Comparison of ENCODE assay signal across 8 cellular contexts in genomic region chrX:46575991-46576392, GRCh38. TPM values are rescaled to one million over a fixed set of nuclear protein-coding genes. Genes with fewer than 3 reads are reported as not detected.
DNase-seq lines count a peak whose midpoint lies in the region; ATAC-seq and TF ChIP-seq lines count a peak whose summit lies in the region.

No MANE protein-coding gene starts in this region.

- ATAC-seq in HG03565 (IDR thresholded peaks at IDR 0.05; ENCODE audit: unreplicated experiment), result no peak

- H3K36me3 Mint-ChIP-seq in endodermal cell (ENCODE audit: low read depth) (peaks cover 2% of the 10 kb centered on the region), progenitor cell of endocrine pancreas (ENCODE audit: insufficient read depth) (peaks cover 2% of the 10 kb centered on the region)

- H3K27me3 Mint-ChIP-seq in endodermal cell (ENCODE audit: insufficient read depth), result peaks cover 13% of the 10 kb centered on the region
- peaks cover 39% of the 10 kb centered on the region for H3K27me3 Mint-ChIP-seq in progenitor cell of endocrine pancreas

- no peak overlapping the region for H3K18ac ChIP-seq in neuronal stem cell (ENCODE audit: low read length)

- no peak overlapping the region for H2BK12ac ChIP-seq in neuronal stem cell (ENCODE audit: low read length)

- H3K4me1 Mint-ChIP-seq in endodermal cell (peaks cover 20% of the 10 kb centered on the region), progenitor cell of endocrine pancreas (ENCODE audit: low read depth) (no peaks in the 10 kb centered on the region)

- TF ChIP-seq CTCF in endodermal cell (conservative IDR thresholded peaks at IDR 0.05) (no peak), progenitor cell of endocrine pancreas (IDR thresholded peaks at IDR 0.05; ENCODE audit: unreplicated experiment) (no peak)

- peaks cover 4% of the 10 kb centered on the region for H3K79me1 ChIP-seq in neuronal stem cell (ENCODE audit: low read depth, low read length)

- H2AK5ac ChIP-seq in neuronal stem cell (ENCODE audit: low read depth, low read length), result no peak overlapping the region

- H3K4me3 Mint-ChIP-seq in endodermal cell, result peak overlapping the region; percentile 58
- H3K4me3 Mint-ChIP-seq in progenitor cell of endocrine pancreas (ENCODE audit: low read depth), result no peak overlapping the region

- H2AFZ ChIP-seq in neuronal stem cell (ENCODE audit: low read length), result peak overlapping the region; percentile 96

- H3K9ac ChIP-seq in endodermal cell (ENCODE audit: extremely low read depth, low read length, poor library complexity, severe bottlenecking) (no peak overlapping the region), neuronal stem cell (ENCODE audit: low read depth, low read length, poor library complexity) (no peak overlapping the region)

- no peak overlapping the region for H4K91ac ChIP-seq in neuronal stem cell (ENCODE audit: low read depth, low read length, poor library complexity)

- H3K27ac ChIP-seq in endodermal cell (ENCODE audit: low read depth, low read length) (no peak overlapping the region), neuronal stem cell (replicated peaks; ENCODE audit: low read length) (no peak overlapping the region)

- H3K27me3 ChIP-seq in endodermal cell (ENCODE audit: control insufficient read depth, insufficient read depth, low read length, poor library complexity, severe bottlenecking) (peaks cover 9% of the 10 kb centered on the region), neuronal stem cell (ENCODE audit: control insufficient read depth in 3 of 3, insufficient read depth in 3 of 3, low read depth in 1 of 3, low read length in 3 of 3) (peaks cover 0 to 10% (median 3%) of the 10 kb centered on the region in 3 experiments)

- H3K9me3 ChIP-seq in endodermal cell (ENCODE audit: control insufficient read depth, low read length), result no peaks in the 10 kb centered on the region
- H3K9me3 ChIP-seq in neuronal stem cell (replicated peaks in 1 of 2; ENCODE audit: control insufficient read depth in 2 of 2, insufficient read depth in 1 of 2, low read depth in 1 of 2, low read length in 2 of 2), result no peaks in the 10 kb centered on the region

- H2BK120ac ChIP-seq in neuronal stem cell (ENCODE audit: low read depth, low read length), result no peak overlapping the region

- H3K4me3 ChIP-seq in endodermal cell (ENCODE audit: low read length) (peak overlapping the region; percentile 66), neuronal stem cell (ENCODE audit: low read length in 2 of 2) (peak overlapping the region in 1 of 2 donors; percentile 52)

- H3K23ac ChIP-seq in neuronal stem cell (ENCODE audit: low read depth, low read length, poor library complexity), result no peak overlapping the region

- no peak overlapping the region for H2BK15ac ChIP-seq in neuronal stem cell (ENCODE audit: low read length)

- H3K4me2 ChIP-seq in neuronal stem cell (ENCODE audit: insufficient read depth, low read length, poor library complexity, severe bottlenecking), result peak overlapping the region; percentile 62

- peaks cover 59% of the 10 kb centered on the region for H3K9me3 Mint-ChIP-seq in endodermal cell
- peaks cover 13% of the 10 kb centered on the region for H3K9me3 Mint-ChIP-seq in progenitor cell of endocrine pancreas (ENCODE audit: low read depth)

- WGBS in endodermal cell (ENCODE audit: insufficient coverage in 1 of 2, insufficient read length in 1 of 2), 2 experiments, result 0 to 6% methylated on average over 1 to 6 of the region's 6 CpGs
- no CpG with 5 or more reads among the region's 6 CpGs for WGBS in neuronal stem cell (ENCODE audit: extremely low coverage in 2 of 2, insufficient read length in 2 of 2, insufficient replicate concordance in 1 of 2), 2 donors

- H3K36me3 ChIP-seq in endodermal cell (ENCODE audit: control insufficient read depth, insufficient read depth, low read length), result no peaks in the 10 kb centered on the region
- H3K36me3 ChIP-seq in neuronal stem cell (replicated peaks in 1 of 2; ENCODE audit: control insufficient read depth in 2 of 2, insufficient read depth in 2 of 2, low read length in 2 of 2), result no peaks in the 10 kb centered on the region

- H2BK5ac ChIP-seq in neuronal stem cell (ENCODE audit: low read length), result no peak overlapping the region

- no peak overlapping the region for H4K8ac ChIP-seq in neuronal stem cell (ENCODE audit: low read depth, low read length)

- DNase-seq in ELR (ENCODE audit: low read depth) (peak; percentile 42), NCI-H69 (lab: John Stamatoyannopoulos, UW) (peak; percentile 56), endodermal cell (no peak), neuronal stem cell (ENCODE audit: low spot score) (no peak), iPS-NIHi7 (ENCODE audit: extremely low spot score) (no peak), progenitor cell of endocrine pancreas (ENCODE audit: low spot score, unreplicated experiment) (no peak), OCI-M2 (lab: John Stamatoyannopoulos, UW; ENCODE audit: unreplicated experiment) (no peak)

- H3K4me1 ChIP-seq in endodermal cell (ENCODE audit: control insufficient read depth, insufficient read depth, low read length) (no peaks in the 10 kb centered on the region), neuronal stem cell (ENCODE audit: control insufficient read depth in 2 of 2, insufficient read depth in 1 of 2, low read depth in 1 of 2, low read length in 2 of 2) (peaks cover 0 to 3% of the 10 kb centered on the region in 2 donors)

- H3K14ac ChIP-seq in neuronal stem cell (ENCODE audit: low read length), result no peak overlapping the region

- H3K27ac Mint-ChIP-seq in endodermal cell (no peak overlapping the region), progenitor cell of endocrine pancreas (no peak overlapping the region)

- H3K4ac ChIP-seq in neuronal stem cell (ENCODE audit: low read length), result no peak overlapping the region

RNA-seq across cellular contexts. Expression of gene CHST7, which starts 2.4 kb away (rescaled TPM):
- total RNA-seq in endodermal cell (1 to 10 TPM; 1.6 to 4.2 TPM), progenitor cell of endocrine pancreas (0.80 and 1.1 TPM in 2 replicates)
- 1.7 TPM for polyA plus RNA-seq in endodermal cell (2013, experiment 1 of 2)
- 2.2 TPM for polyA plus RNA-seq in endodermal cell (2013, experiment 2 of 2)
- 2.4 TPM for polyA plus RNA-seq in neuronal stem cell (2013, experiment 1 of 2)
- polyA plus RNA-seq in neuronal stem cell (2013, experiment 2 of 2), result 2.5 TPM

RNA-seq across cellular contexts. Expression of gene ZNF674, which starts 30.8 kb away (rescaled TPM):
- total RNA-seq in endodermal cell (1 to 10 TPM; 4.4 to 4.6 TPM), progenitor cell of endocrine pancreas (6.2 and 7.0 TPM in 2 replicates)
- polyA plus RNA-seq in endodermal cell (2013, experiment 1 of 2), result 3.4 TPM
- polyA plus RNA-seq in endodermal cell (2013, experiment 2 of 2), result 3.5 TPM
- 1.8 TPM for polyA plus RNA-seq in neuronal stem cell (2013, experiment 1 of 2)
- 1.9 TPM for polyA plus RNA-seq in neuronal stem cell (2013, experiment 2 of 2)

Comparison
In these comparisons a context has a peak if more than half of its experiments do, and no peak if none do; other contexts are left out.
1. DNase-seq: peak in ELR (single experiment) and NCI-H69 (single experiment); none in endodermal cell (single experiment), neuronal stem cell (single experiment), iPS-NIHi7 (single experiment), progenitor cell of endocrine pancreas (single experiment) and OCI-M2 (single experiment).